Comparison of ENCODE assay signal across 8 cellular contexts in the genomic region with DNA sequence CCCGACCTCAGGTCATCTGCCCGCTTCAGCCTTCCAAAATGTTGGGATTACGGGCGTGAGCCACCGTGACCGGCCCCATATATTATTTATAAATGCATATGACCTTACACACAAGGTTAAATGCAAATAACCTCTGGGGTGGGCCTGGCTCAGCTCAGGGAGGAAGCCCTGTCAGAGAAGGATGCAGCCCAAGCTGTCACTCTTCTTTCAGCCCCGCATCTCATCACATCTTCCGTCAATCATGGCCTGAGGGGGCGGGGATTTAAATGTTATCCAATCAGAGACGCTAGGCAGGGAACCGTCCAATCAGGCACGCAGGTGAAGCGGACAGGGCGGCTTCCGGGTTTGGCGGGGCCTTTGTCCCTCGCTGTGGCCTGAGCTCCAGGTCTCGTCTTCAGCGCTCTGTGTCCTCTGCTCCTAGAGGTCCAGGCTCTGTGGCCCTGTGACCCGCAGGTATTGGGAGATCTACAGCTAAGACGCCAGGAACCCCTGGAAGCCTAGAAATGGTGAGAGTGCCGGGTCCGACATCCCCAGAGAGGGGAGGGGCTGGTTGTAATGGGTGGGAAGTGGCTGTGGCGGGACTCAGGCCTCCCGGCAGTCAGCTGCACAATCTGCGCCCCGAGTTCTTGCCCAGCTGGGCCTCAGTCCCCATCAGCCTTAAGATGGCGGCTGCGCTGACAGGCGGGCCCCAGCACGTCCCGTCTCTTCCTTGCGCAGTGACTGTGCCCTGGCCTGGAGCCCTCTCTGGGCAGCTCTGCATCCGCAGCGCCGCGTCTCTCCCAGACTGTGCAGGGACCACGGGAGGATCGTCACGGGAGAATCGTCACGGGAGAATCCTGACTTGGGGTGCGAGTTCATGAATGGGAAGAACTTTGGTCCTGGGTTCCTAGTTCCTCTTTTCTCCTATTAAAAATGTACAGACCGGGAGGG. TPM values are rescaled to one million over a fixed set of nuclear protein-coding genes. Genes with fewer than 3 reads are reported as not detected.
DNase-seq lines count a peak whose midpoint lies in the region; ATAC-seq and TF ChIP-seq lines count a peak whose summit lies in the region.

A gene (plus strand): TSS at position 360 of the 930 bp plus-strand sequence. CDS start 144 bp downstream, at position 504.

- H3K27me3 Mint-ChIP-seq in activated naive CD8-positive, alpha-beta T cell: no peaks in the 10 kb centered on the region
- H3K27me3 Mint-ChIP-seq in osteocyte (ENCODE audit: unreplicated experiment): no peaks in the 10 kb centered on the region

- H3K4me3 ChIP-seq in GM08714 (ENCODE audit: low read length): peak within 1 kb of the TSS; percentile 79
- H3K4me3 ChIP-seq in thyroid gland (replicated peaks in 1 of 3): peak within 1 kb of the TSS; percentile 68 to 92 (median 77)

- H3K9me3 Mint-ChIP-seq in activated naive CD8-positive, alpha-beta T cell (ENCODE audit: low read depth): no peaks in the 10 kb centered on the region
- H3K9me3 Mint-ChIP-seq in osteocyte (ENCODE audit: unreplicated experiment): no peaks in the 10 kb centered on the region

- peaks cover 21 to 27% of the 10 kb centered on the region in 2 donors for H3K4me1 ChIP-seq in thyroid gland

- H3K4me3 Mint-ChIP-seq in activated naive CD8-positive, alpha-beta T cell: peak within 1 kb of the TSS; percentile 99
- peak within 1 kb of the TSS; percentile 98 for H3K4me3 Mint-ChIP-seq in osteocyte (ENCODE audit: unreplicated experiment)

- TF ChIP-seq CTCF in osteocyte (IDR thresholded peaks at IDR 0.05) (no peak), thyroid gland (IDR thresholded peaks at IDR 0.05) (no peak)

- peak within 1 kb of the TSS; percentile 99 for H3K27ac Mint-ChIP-seq in activated naive CD8-positive, alpha-beta T cell
- H3K27ac Mint-ChIP-seq in osteocyte (ENCODE audit: unreplicated experiment): peak within 1 kb of the TSS; percentile 100

- H3K36me3 Mint-ChIP-seq in activated naive CD8-positive, alpha-beta T cell: peaks cover 11% of the 10 kb centered on the region
- peaks cover 19% of the 10 kb centered on the region for H3K36me3 Mint-ChIP-seq in osteocyte (ENCODE audit: unreplicated experiment)

- 5 to 10% methylated on average over 20 to 22 of the region's 44 CpGs for WGBS in thyroid gland, 2 donors

- no peaks in the 10 kb centered on the region for H3K27me3 ChIP-seq in thyroid gland

- DNase-seq in NCI-H1105 (lab: John Stamatoyannopoulos, UW) (peak; percentile 96), SKM-1 treated with dmso at 0.1 percent for 144 hours (lab: John Stamatoyannopoulos, UW; ENCODE audit: unreplicated experiment) (peak; percentile 98), head of caudate nucleus (peak; percentile 88 to 98 (median 96)), osteocyte (ENCODE audit: extremely low spot score, unreplicated experiment) (peak; percentile 97), thyroid gland (peak; percentile 94 to 96)

- H3K4me1 Mint-ChIP-seq in activated naive CD8-positive, alpha-beta T cell (ENCODE audit: low read depth): peaks cover 44% of the 10 kb centered on the region
- H3K4me1 Mint-ChIP-seq in osteocyte (ENCODE audit: unreplicated experiment): peaks cover 26% of the 10 kb centered on the region

- peak; percentile 93 for ATAC-seq in HG02623 (IDR thresholded peaks at IDR 0.05; ENCODE audit: unreplicated experiment)

- peaks cover 0 to 5% of the 10 kb centered on the region in 2 donors for H3K36me3 ChIP-seq in thyroid gland

- no peaks in the 10 kb centered on the region for H3K9me3 ChIP-seq in thyroid gland

- intact Hi-C loops in head of caudate nucleus (cut with DNase I) (no loop called here), thyroid gland (cut with DNase I) (no loop called here)

- peak within 1 kb of the TSS; percentile 59 to 79 (median 66) for H3K27ac ChIP-seq in thyroid gland

- TF ChIP-seq POLR2A in thyroid gland (IDR thresholded peaks at IDR 0.05): peak in 1 of 2 donors; percentile 74

RNA-seq across cellular contexts. Expression of the gene that starts here (rescaled TPM):
- total RNA-seq in osteocyte (13.3 and 14.9 TPM in 2 replicates), thyroid gland (10 to 100 TPM; 22.8 to 67.1 (median 44.1) TPM)

Comparison
In these comparisons a context has a peak if more than half of its experiments do, and no peak if none do; other contexts are left out.
1. Peak in every context shown above with its lines: DNase-seq, ATAC-seq, H3K4me3 ChIP-seq and H3K27ac ChIP-seq.